8 cellular contexts compared by ENCODE assay signal in genomic region chr6:26233608-26234420, GRCh38.
DNase-seq lines count a peak whose midpoint lies in the region; ATAC-seq and TF ChIP-seq lines count a peak whose summit lies in the region.

No MANE protein-coding gene starts in this region.

- no peaks in the 10 kb centered on the region for H4K20me1 ChIP-seq in DOHH2 (ENCODE audit: control insufficient read depth, insufficient read depth, low read depth, low read length)

- intact Hi-C loops in activated CD4-positive, alpha-beta T cell treated with anti-CD3 and anti-CD28 coated beads for 36 hours (cut with DNase I, micrococcal nuclease), result loop anchor here (1.0 to 2.0 kb wide), 10 partner anchors 10 to 76 kb away; a partner anchor contains a TSS

- H3K4me1 Mint-ChIP-seq in activated CD4-positive, alpha-beta T cell treated with anti-CD3 and anti-CD28 coated beads for 36 hours, result peaks cover 34% of the 10 kb centered on the region
- H3K4me1 Mint-ChIP-seq in stimulated activated effector memory CD8-positive, alpha-beta T cell treated with anti-CD3 and anti-CD28 coated beads, Interleukin-12 subunit alpha, Interleukin-12 subunit beta, amount 100 ng/mL, for 72 hours, result peaks cover 31% of the 10 kb centered on the region

- H3F3A ChIP-seq in DOHH2 (ENCODE audit: control insufficient read depth, insufficient read depth), result peaks cover 46% of the 10 kb centered on the region

- peak overlapping the region; percentile 66 for H3K56ac ChIP-seq in mesendoderm (ENCODE audit: low read length)

- TF ChIP-seq CTCF in DOHH2 (IDR thresholded peaks at IDR 0.05; ENCODE audit: low read depth, low read length, poor library complexity, severe bottlenecking), result no peak

- H3K36me3 ChIP-seq in DOHH2 (ENCODE audit: control insufficient read depth, low read length) (no peaks in the 10 kb centered on the region), mesendoderm (ENCODE audit: control insufficient read depth, insufficient read depth, low read length) (no peaks in the 10 kb centered on the region)

- peak overlapping the region; percentile 74 for H2BK120ac ChIP-seq in mesendoderm (ENCODE audit: low read depth, low read length)

- H4K8ac ChIP-seq in mesendoderm (ENCODE audit: low read depth, low read length), result no peak overlapping the region

- H3K27ac ChIP-seq in DOHH2 (ENCODE audit: low read depth, low read length) (peak overlapping the region; percentile 91), mesendoderm (ENCODE audit: low read depth, low read length) (peak overlapping the region; percentile 92)

- WGBS in mesendoderm (ENCODE audit: extremely low coverage, insufficient coverage, low lambda C conversion rate), result no CpG with 5 or more reads among the region's 34 CpGs

- H3K4me3 Mint-ChIP-seq in activated CD4-positive, alpha-beta T cell treated with anti-CD3 and anti-CD28 coated beads for 36 hours, result peak overlapping the region; percentile 77
- H3K4me3 Mint-ChIP-seq in stimulated activated effector memory CD8-positive, alpha-beta T cell treated with anti-CD3 and anti-CD28 coated beads, Interleukin-12 subunit alpha, Interleukin-12 subunit beta, amount 100 ng/mL, for 72 hours, result peak overlapping the region; percentile 87

- H3K27me3 Mint-ChIP-seq in activated CD4-positive, alpha-beta T cell treated with anti-CD3 and anti-CD28 coated beads for 36 hours, result peaks cover 2% of the 10 kb centered on the region

- peak overlapping the region; percentile 96 for H3K9ac ChIP-seq in mesendoderm (ENCODE audit: low read length)

- H3K18ac ChIP-seq in mesendoderm (ENCODE audit: low read length), result peak overlapping the region; percentile 99

- peak overlapping the region; percentile 97 for H3K4ac ChIP-seq in mesendoderm (ENCODE audit: low read depth, low read length)

- H3K27ac Mint-ChIP-seq in activated CD4-positive, alpha-beta T cell treated with anti-CD3 and anti-CD28 coated beads for 36 hours, result peak overlapping the region; percentile 100
- H3K27ac Mint-ChIP-seq in stimulated activated effector memory CD8-positive, alpha-beta T cell treated with anti-CD3 and anti-CD28 coated beads, Interleukin-12 subunit alpha, Interleukin-12 subunit beta, amount 100 ng/mL, for 72 hours, result peak overlapping the region; percentile 98

- H3K79me1 ChIP-seq in mesendoderm (ENCODE audit: low read length), result no peaks in the 10 kb centered on the region

- peaks cover 16% of the 10 kb centered on the region for H3K36me3 Mint-ChIP-seq in activated CD4-positive, alpha-beta T cell treated with anti-CD3 and anti-CD28 coated beads for 36 hours (ENCODE audit: low read depth)
- H3K36me3 Mint-ChIP-seq in stimulated activated effector memory CD8-positive, alpha-beta T cell treated with anti-CD3 and anti-CD28 coated beads, Interleukin-12 subunit alpha, Interleukin-12 subunit beta, amount 100 ng/mL, for 72 hours, result peaks cover 28% of the 10 kb centered on the region

- H3K4me3 ChIP-seq in DOHH2 (ENCODE audit: low read length), result peak overlapping the region; percentile 71
- peak overlapping the region; percentile 82 for H3K4me3 ChIP-seq in mesendoderm (ENCODE audit: low read length)

- no peaks in the 10 kb centered on the region for H3K9me3 Mint-ChIP-seq in activated CD4-positive, alpha-beta T cell treated with anti-CD3 and anti-CD28 coated beads for 36 hours (ENCODE audit: low read depth)
- H3K9me3 Mint-ChIP-seq in stimulated activated effector memory CD8-positive, alpha-beta T cell treated with anti-CD3 and anti-CD28 coated beads, Interleukin-12 subunit alpha, Interleukin-12 subunit beta, amount 100 ng/mL, for 72 hours, result no peaks in the 10 kb centered on the region

- H2AK5ac ChIP-seq in mesendoderm (ENCODE audit: low read length), result no peak overlapping the region

- no peak overlapping the region for H3K23ac ChIP-seq in mesendoderm (ENCODE audit: low read length)

- H3K4me2 ChIP-seq in DOHH2 (ENCODE audit: low read length) (peak overlapping the region; percentile 73), mesendoderm (ENCODE audit: low read length) (peak overlapping the region; percentile 72)

- POLR2A ChIA-PET in activated CD4-positive, alpha-beta T cell treated with anti-CD3 and anti-CD28 coated beads for 36 hours (lab: Charles Lee), result interaction anchor here (0.6 to 6.9 kb wide), 33 partner anchors 10 to 1659 kb away, joined by 3 to 190 read pairs (median 6); partner anchors contain the start of gene HMGN4

- CTCF ChIA-PET in activated CD4-positive, alpha-beta T cell treated with anti-CD3 and anti-CD28 coated beads for 36 hours (lab: Charles Lee), result interaction anchor here (0.7 to 5.6 kb wide), 9 partner anchors 10 to 208 kb away, joined by 3 to 34 read pairs (median 3); a partner anchor contains a TSS

- H3K9me2 ChIP-seq in DOHH2 (replicated peaks; ENCODE audit: control insufficient read depth, low read length), result no peaks in the 10 kb centered on the region

- H3K27me3 ChIP-seq in DOHH2 (ENCODE audit: control insufficient read depth, low read length), result no peaks in the 10 kb centered on the region
- no peaks in the 10 kb centered on the region for H3K27me3 ChIP-seq in mesendoderm (ENCODE audit: insufficient read depth, low read length, poor library complexity)

- H4K5ac ChIP-seq in mesendoderm (ENCODE audit: low read length), result no peak overlapping the region

- ATAC-seq in GM21717 (IDR thresholded peaks at IDR 0.05; ENCODE audit: unreplicated experiment), result peak; percentile 36
- ATAC-seq in activated CD4-positive, alpha-beta T cell treated with anti-CD3 and anti-CD28 coated beads for 36 hours, result peak; percentile 55
- peak; percentile 78 for ATAC-seq in stimulated activated effector memory CD8-positive, alpha-beta T cell treated with anti-CD3 and anti-CD28 coated beads, Interleukin-12 subunit alpha, Interleukin-12 subunit beta, amount 100 ng/mL, for 72 hours

- DNase-seq in LoVo (ENCODE audit: low spot score), result peak; percentile 44
- peak; percentile 82 for DNase-seq in activated CD4-positive, alpha-beta T cell treated with anti-CD3 and anti-CD28 coated beads for 36 hours
- peak; percentile 64 for DNase-seq in effector CD4-positive, alpha-beta T cell
- peak; percentile 91 for DNase-seq in mesendoderm
- DNase-seq in stimulated activated effector memory CD8-positive, alpha-beta T cell treated with anti-CD3 and anti-CD28 coated beads, Interleukin-12 subunit alpha, Interleukin-12 subunit beta, amount 100 ng/mL, for 72 hours (ENCODE audit: low spot score in 2 of 2), result peak; percentile 37 to 87
- DNase-seq in COR-L47 (lab: John Stamatoyannopoulos, UW), result no peak

- H2BK15ac ChIP-seq in mesendoderm (replicated peaks; ENCODE audit: low read depth), result no peak overlapping the region

- peaks cover 45% of the 10 kb centered on the region for H3K4me1 ChIP-seq in DOHH2 (ENCODE audit: control insufficient read depth, low read length)
- H3K4me1 ChIP-seq in mesendoderm (ENCODE audit: control insufficient read depth, low read depth, low read length), result no peaks in the 10 kb centered on the region

- no peaks in the 10 kb centered on the region for H3K79me2 ChIP-seq in DOHH2 (ENCODE audit: control insufficient read depth, low read length)
- no peaks in the 10 kb centered on the region for H3K79me2 ChIP-seq in mesendoderm (ENCODE audit: control insufficient read depth, insufficient read depth, low read length)

- peak overlapping the region; percentile 47 for H2BK5ac ChIP-seq in mesendoderm (ENCODE audit: low read length)

- no peaks in the 10 kb centered on the region for H3K9me3 ChIP-seq in DOHH2 (ENCODE audit: control insufficient read depth, insufficient read depth, low read length)
